In genomic region chr15:99955181-99955525, GRCh38 we compare ENCODE assay signal across 12 cellular contexts.
"Had no signal": no experiment of that assay in that cellular context is flagged by ENCODE, and none has a peak within 500 bp of the region (broad histone marks: within the 10 kb centered on the region; RNA-seq: fewer than 3 reads in every experiment).

No MANE protein-coding gene starts in this region.

- ATAC-seq: left ventricle myocardium superior; stimulated activated naive B cell treated with anti-CD40 and anti-IgM and Interleukin-4, amounts not matched to agents 10 μg/mL and 1 μg/mL and 100 μg/mL, for 72 hours; T-helper 17 cell had no signal

- DNase-seq: activated CD4-positive, alpha-beta T cell treated with anti-CD3 and anti-CD28 coated beads, Interleukin-2, amount 50 U/mL, for 1 hour; activated naive CD8-positive, alpha-beta T cell treated with anti-CD3 and anti-CD28 coated beads, Interleukin-2, amount 10 ng/mL, durations not matched to agents 7 days and 5 days; anterior cingulate cortex; foreskin melanocyte; left ventricle myocardium superior; small intestine; stimulated activated naive B cell treated with anti-CD40 and anti-IgM and Interleukin-4, amounts not matched to agents 10 μg/mL and 1 μg/mL and 100 μg/mL, for 72 hours; T-helper 17 cell had no signal

- H3K4me1 Mint-ChIP-seq: neural crest cell; stimulated activated naive B cell treated with anti-CD40 and anti-IgM and Interleukin-4, amounts not matched to agents 10 μg/mL and 1 μg/mL and 100 μg/mL, for 72 hours had no signal

- H3K27ac ChIP-seq: dorsolateral prefrontal cortex, parathyroid adenoma had no signal

- H3K4me3 Mint-ChIP-seq: activated naive CD8-positive, alpha-beta T cell treated with anti-CD3 and anti-CD28 coated beads, Interleukin-2, amount 10 ng/mL, durations not matched to agents 7 days and 5 days; mesothelial cell of epicardium; neural crest cell; stimulated activated naive B cell treated with anti-CD40 and anti-IgM and Interleukin-4, amounts not matched to agents 10 μg/mL and 1 μg/mL and 100 μg/mL, for 72 hours; T-helper 17 cell had no signal

- H3K4me1 ChIP-seq: parathyroid adenoma had no signal

- H2AFZ ChIP-seq: parathyroid adenoma had no signal

- H3K36me3 Mint-ChIP-seq: activated naive CD8-positive, alpha-beta T cell treated with anti-CD3 and anti-CD28 coated beads, Interleukin-2, amount 10 ng/mL, durations not matched to agents 7 days and 5 days had no signal

- H3K9ac ChIP-seq: parathyroid adenoma had no signal

- H3K4me3 ChIP-seq: dorsolateral prefrontal cortex had no signal

- H3K9me3 Mint-ChIP-seq: activated naive CD8-positive, alpha-beta T cell treated with anti-CD3 and anti-CD28 coated beads, Interleukin-2, amount 10 ng/mL, durations not matched to agents 7 days and 5 days had no signal

- H3K27ac Mint-ChIP-seq: activated naive CD8-positive, alpha-beta T cell treated with anti-CD3 and anti-CD28 coated beads, Interleukin-2, amount 10 ng/mL, durations not matched to agents 7 days and 5 days; mesothelial cell of epicardium; stimulated activated naive B cell treated with anti-CD40 and anti-IgM and Interleukin-4, amounts not matched to agents 10 μg/mL and 1 μg/mL and 100 μg/mL, for 72 hours; T-helper 17 cell had no signal
